Comparison of ENCODE assay signal across 1 cellular context in the genomic region with DNA sequence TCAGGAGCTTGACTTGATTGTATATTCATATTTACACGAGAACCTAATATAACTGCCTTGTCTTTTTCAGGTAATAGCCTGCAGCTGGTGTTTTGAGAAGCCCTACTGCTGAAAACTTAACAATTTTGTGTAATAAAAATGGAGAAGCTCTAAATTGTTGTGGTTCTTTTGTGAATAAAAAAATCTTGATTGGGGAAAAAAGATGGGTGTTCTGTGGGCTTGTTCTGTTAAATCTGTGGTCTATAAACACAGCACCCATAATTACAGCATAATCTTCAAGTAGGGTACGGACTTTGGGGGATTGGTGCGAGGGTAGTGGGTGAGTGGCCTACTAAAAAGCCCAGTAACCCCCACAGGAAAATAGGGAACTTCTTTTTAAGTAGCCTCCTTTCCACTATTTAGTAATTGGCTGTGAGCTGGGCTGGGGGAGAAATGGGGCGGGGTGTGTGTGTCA.
TF ChIP-seq lines count a peak whose summit lies in the region.

No MANE protein-coding gene starts in this region.

TF ChIP-seq in HCT116, 20 proteins besides CTCF, POLR2A, EP300 and RAD21 (continued from another document):
- TF ChIP-seq, protein P1, sequence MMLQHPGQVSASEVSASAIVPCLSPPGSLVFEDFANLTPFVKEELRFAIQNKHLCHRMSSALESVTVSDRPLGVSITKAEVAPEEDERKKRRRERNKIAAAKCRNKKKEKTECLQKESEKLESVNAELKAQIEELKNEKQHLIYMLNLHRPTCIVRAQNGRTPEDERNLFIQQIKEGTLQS (IDR thresholded peaks at IDR 0.05): no peak
- TF ChIP-seq ELF1 (IDR thresholded peaks at IDR 0.05; ENCODE audit: borderline replicate concordance, low read depth) (no peak), EGR1 (IDR thresholded peaks at IDR 0.05; ENCODE audit: low read depth) (no peak), ZNF274 (IDR thresholded peaks at IDR 0.05; ENCODE audit: low read depth, low read length) (no peak)
